Comparison of ENCODE assay signal across 18 cellular contexts in genomic region chr19:38945562-38946228, GRCh38. TPM values are rescaled to one million over a fixed set of nuclear protein-coding genes. Genes with fewer than 3 reads are reported as not detected.
"Had no signal": no experiment of that assay in that cellular context is flagged by ENCODE, and none has a peak within 500 bp of the region (broad histone marks: within the 10 kb centered on the region; RNA-seq: fewer than 3 reads in every experiment).

No MANE protein-coding gene starts in this region.

- ATAC-seq: activated T-cell treated with anti-CD3 and anti-CD28 coated beads, Interleukin-2, amount 50 U/mL, for 72 hours; lower lobe of right lung; stimulated activated naive CD8-positive, alpha-beta T cell treated with anti-CD3 and anti-CD28 coated beads, Interleukin-15, amount 100 ng/mL, for 72 hours had no signal

- H2AFZ ChIP-seq: parathyroid adenoma had no signal

- H3K27ac ChIP-seq: lower lobe of right lung, parathyroid adenoma, thoracic aorta had no signal

- H3K4me1 ChIP-seq: parathyroid adenoma had no signal

- H3K4me3 ChIP-seq: lower lobe of right lung, thoracic aorta had no signal

- H3K9me3 Mint-ChIP-seq: activated CD4-positive, alpha-beta memory T cell treated with anti-CD3 and anti-CD28 coated beads for 36 hours; activated naive CD8-positive, alpha-beta T cell treated with anti-CD3 and anti-CD28 coated beads, Interleukin-2, amount 10 ng/mL, durations not matched to agents 7 days and 5 days; activated T-cell treated with anti-CD3 and anti-CD28 coated beads, Interleukin-2, amount 50 U/mL, for 72 hours; mesothelial cell of epicardium; stimulated activated naive CD8-positive, alpha-beta T cell treated with anti-CD3 and anti-CD28 coated beads, Interleukin-15, amount 100 ng/mL, for 72 hours had no signal

- H3K79me2 ChIP-seq: parathyroid adenoma had no signal

- H3K36me3 Mint-ChIP-seq: activated CD4-positive, alpha-beta memory T cell treated with anti-CD3 and anti-CD28 coated beads for 36 hours had no signal

- H3K4me3 Mint-ChIP-seq: activated CD4-positive, alpha-beta memory T cell treated with anti-CD3 and anti-CD28 coated beads for 36 hours; activated naive CD8-positive, alpha-beta T cell treated with anti-CD3 and anti-CD28 coated beads, Interleukin-2, amount 10 ng/mL, durations not matched to agents 7 days and 5 days; activated T-cell treated with anti-CD3 and anti-CD28 coated beads, Interleukin-2, amount 50 U/mL, for 72 hours; mesothelial cell of epicardium; stimulated activated naive CD8-positive, alpha-beta T cell treated with anti-CD3 and anti-CD28 coated beads, Interleukin-15, amount 100 ng/mL, for 72 hours had no signal

- DNase-seq: activated CD4-positive, alpha-beta memory T cell treated with anti-CD3 and anti-CD28 coated beads for 36 hours; activated CD4-positive, CD25-positive, alpha-beta regulatory T cell treated with anti-CD3 and anti-CD28 coated beads, Interleukin-2, amount 50 U/mL, for 72 hours; activated CD8-positive, alpha-beta memory T cell treated with anti-CD3 and anti-CD28 coated beads, Interleukin-2, amount 50 U/mL, for 4 hours; activated naive CD8-positive, alpha-beta T cell treated with anti-CD3 and anti-CD28 coated beads, Interleukin-2, amount 10 ng/mL, durations not matched to agents 7 days and 5 days; activated T-cell treated with anti-CD3 and anti-CD28 coated beads, Interleukin-2, amount 50 U/mL, for 72 hours; anterior cingulate cortex; cerebellar nuclear complex; dermis blood vessel endothelial cell; hypothalamus; lower lobe of right lung; stimulated activated CD4-positive, alpha-beta T cell treated with anti-CD3 and anti-CD28 coated beads, Interleukin-15, amount 100 ng/mL, for 24 hours; stimulated activated CD4-positive, alpha-beta T cell treated with anti-CD3 and anti-CD28 coated beads, Interleukin-4, amount 100 ng/mL, for 24 hours; stimulated activated naive CD8-positive, alpha-beta T cell treated with anti-CD3 and anti-CD28 coated beads, Interleukin-15, amount 100 ng/mL, for 72 hours; T-helper 2 cell had no signal

- H3K27ac Mint-ChIP-seq: activated CD4-positive, alpha-beta memory T cell treated with anti-CD3 and anti-CD28 coated beads for 36 hours; activated naive CD8-positive, alpha-beta T cell treated with anti-CD3 and anti-CD28 coated beads, Interleukin-2, amount 10 ng/mL, durations not matched to agents 7 days and 5 days; activated T-cell treated with anti-CD3 and anti-CD28 coated beads, Interleukin-2, amount 50 U/mL, for 72 hours; mesothelial cell of epicardium; stimulated activated naive CD8-positive, alpha-beta T cell treated with anti-CD3 and anti-CD28 coated beads, Interleukin-15, amount 100 ng/mL, for 72 hours had no signal

RNA-seq across cellular contexts. Expression of gene FBXO17, which starts 29.8 kb away (rescaled TPM):
- total RNA-seq: activated CD4-positive, alpha-beta memory T cell treated with anti-CD3 and anti-CD28 coated beads for 36 hours; activated naive CD8-positive, alpha-beta T cell treated with anti-CD3 and anti-CD28 coated beads, Interleukin-2, amount 10 ng/mL, durations not matched to agents 7 days and 5 days; activated T-cell treated with anti-CD3 and anti-CD28 coated beads, Interleukin-2, amount 50 U/mL, for 72 hours had no signal

RNA-seq across cellular contexts. Expression of gene CCER2, which starts 33.7 kb away (rescaled TPM):
- total RNA-seq: dermis blood vessel endothelial cell, glomerular endothelial cell, lower lobe of right lung, thoracic aorta had no signal
